ENCODE assay signal across 1 cellular context in the genomic region with DNA sequence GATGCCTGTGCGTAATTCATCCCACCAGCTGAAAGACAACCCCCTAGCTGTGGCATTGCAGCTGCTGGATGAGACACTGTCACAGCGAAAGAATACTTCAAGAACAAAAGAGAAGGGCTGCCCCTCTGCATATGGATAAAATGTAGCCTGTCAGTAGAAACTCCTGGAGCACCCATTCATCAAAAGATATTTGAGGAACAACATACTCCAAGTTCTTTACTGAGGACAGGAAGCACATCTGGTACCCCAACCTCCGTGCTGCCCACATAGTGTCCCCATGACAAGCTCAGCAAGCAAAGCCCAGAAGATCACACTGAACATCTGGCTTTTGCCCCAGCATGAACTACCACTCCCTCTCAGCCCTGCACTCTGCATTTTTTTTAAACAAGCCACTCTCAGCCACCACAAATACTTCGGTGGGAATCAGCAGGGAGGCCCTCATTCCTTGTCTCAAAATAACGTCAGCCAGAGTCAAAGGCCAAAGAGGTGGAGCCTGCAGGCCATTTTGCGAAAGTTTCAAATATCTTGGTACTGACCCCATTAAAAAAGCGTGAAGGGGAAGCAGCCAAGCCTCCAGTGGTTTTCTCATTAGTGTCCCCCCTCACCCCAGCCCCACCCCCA.
TF ChIP-seq lines count a peak whose summit lies in the region.

No MANE protein-coding gene starts in this region.

TF ChIP-seq in HepG2, 621 proteins besides CTCF, POLR2A, EP300 and RAD21 (continued from another document):
- TF ChIP-seq, protein P1, sequence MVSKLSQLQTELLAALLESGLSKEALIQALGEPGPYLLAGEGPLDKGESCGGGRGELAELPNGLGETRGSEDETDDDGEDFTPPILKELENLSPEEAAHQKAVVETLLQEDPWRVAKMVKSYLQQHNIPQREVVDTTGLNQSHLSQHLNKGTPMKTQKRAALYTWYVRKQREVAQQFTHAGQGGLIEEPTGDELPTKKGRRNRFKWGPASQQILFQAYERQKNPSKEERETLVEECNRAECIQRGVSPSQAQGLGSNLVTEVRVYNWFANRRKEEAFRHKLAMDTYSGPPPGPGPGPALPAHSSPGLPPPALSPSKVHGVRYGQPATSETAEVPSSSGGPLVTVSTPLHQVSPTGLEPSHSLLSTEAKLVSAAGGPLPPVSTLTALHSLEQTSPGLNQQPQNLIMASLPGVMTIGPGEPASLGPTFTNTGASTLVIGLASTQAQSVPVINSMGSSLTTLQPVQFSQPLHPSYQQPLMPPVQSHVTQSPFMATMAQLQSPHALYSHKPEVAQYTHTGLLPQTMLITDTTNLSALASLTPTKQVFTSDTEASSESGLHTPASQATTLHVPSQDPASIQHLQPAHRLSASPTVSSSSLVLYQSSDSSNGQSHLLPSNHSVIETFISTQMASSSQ (IDR thresholded peaks at IDR 0.05; ENCODE audit: low read depth): no peak
- TF ChIP-seq, protein P1 (CRISPR knock-in tag; IDR thresholded peaks at IDR 0.05; ENCODE audit: borderline replicate concordance): 0 out of 2 replicates have a peak, but pooled peaks have one; percentile 23
- TF ChIP-seq ZNF703 (CRISPR knock-in tag; IDR thresholded peaks at IDR 0.05; ENCODE audit: borderline replicate concordance) (no peak), YY1 (IDR thresholded peaks at IDR 0.05; ENCODE audit: insufficient read depth, insufficient replicate concordance, low read depth, low read length) (peak; percentile 38), DNMT3B (CRISPR knock-in tag; conservative IDR thresholded peaks at IDR 0.05) (no peak), TAF15 (IDR thresholded peaks at IDR 0.05; ENCODE audit: low read depth, low read length, poor library complexity, severe bottlenecking) (no peak), RAD51 (IDR thresholded peaks at IDR 0.05; ENCODE audit: borderline replicate concordance) (no peak), MIER3 (CRISPR knock-in tag; IDR thresholded peaks at IDR 0.05; ENCODE audit: borderline replicate concordance) (no peak), ZNF607 (CRISPR knock-in tag; IDR thresholded peaks at IDR 0.05; ENCODE audit: borderline replicate concordance) (no peak), ZSCAN20 (CRISPR knock-in tag; IDR thresholded peaks at IDR 0.05; ENCODE audit: borderline replicate concordance) (no peak), TAF1 (CRISPR knock-in tag; IDR thresholded peaks at IDR 0.05) (peak; percentile 39; the same call in 1 of the 2 replicates), CREB1 (IDR thresholded peaks at IDR 0.05) (no peak), CREB1 (CRISPR knock-in tag; IDR thresholded peaks at IDR 0.05) (peak; percentile 66; the same call in 1 of the 2 replicates), SOX5 (CRISPR knock-in tag; IDR thresholded peaks at IDR 0.05; ENCODE audit: borderline replicate concordance) (no peak), ZFP36L2 (CRISPR knock-in tag; IDR thresholded peaks at IDR 0.05) (no peak), NFE2L2 (IDR thresholded peaks at IDR 0.05; ENCODE audit: low read length) (no peak), RBFOX2 (IDR thresholded peaks at IDR 0.05; ENCODE audit: low read depth, low read length) (peak; percentile 41; the same call in 1 of the 2 replicates), HDAC1 (CRISPR knock-in tag; IDR thresholded peaks at IDR 0.05) (no peak), ERF (CRISPR knock-in tag; IDR thresholded peaks at IDR 0.05) (no peak), CC2D1A (CRISPR knock-in tag; IDR thresholded peaks at IDR 0.05) (no peak), TGIF2 (CRISPR knock-in tag; IDR thresholded peaks at IDR 0.05) (no peak), SIX4 (CRISPR knock-in tag; IDR thresholded peaks at IDR 0.05) (no peak), NR2F2 (IDR thresholded peaks at IDR 0.05; ENCODE audit: borderline replicate concordance, low read depth) (peak; percentile 49; the same call in 1 of the 2 replicates), HNF4A (CRISPR knock-in tag; IDR thresholded peaks at IDR 0.05) (peak; percentile 34; the same call in 1 of the 2 replicates), ZSCAN29 (CRISPR knock-in tag; conservative IDR thresholded peaks at IDR 0.05) (no peak), YEATS2 (CRISPR knock-in tag; IDR thresholded peaks at IDR 0.05; ENCODE audit: borderline replicate concordance) (no peak), ZNF24 (IDR thresholded peaks at IDR 0.05) (no peak), HNRNPL (IDR thresholded peaks at IDR 0.05; ENCODE audit: low read depth, low read length) (no peak), KLF12 (CRISPR knock-in tag; IDR thresholded peaks at IDR 0.05; ENCODE audit: borderline replicate concordance) (no peak), EEA1 (CRISPR knock-in tag; IDR thresholded peaks at IDR 0.05; ENCODE audit: borderline replicate concordance) (0 out of 2 replicates have a peak, but pooled peaks have one; percentile 40), MED13 (CRISPR knock-in tag; IDR thresholded peaks at IDR 0.05) (no peak), ZNF530 (CRISPR knock-in tag; IDR thresholded peaks at IDR 0.05; ENCODE audit: low read depth) (no peak), ZNF12 (CRISPR knock-in tag; IDR thresholded peaks at IDR 0.05) (no peak)
- TF ChIP-seq, protein P2, sequence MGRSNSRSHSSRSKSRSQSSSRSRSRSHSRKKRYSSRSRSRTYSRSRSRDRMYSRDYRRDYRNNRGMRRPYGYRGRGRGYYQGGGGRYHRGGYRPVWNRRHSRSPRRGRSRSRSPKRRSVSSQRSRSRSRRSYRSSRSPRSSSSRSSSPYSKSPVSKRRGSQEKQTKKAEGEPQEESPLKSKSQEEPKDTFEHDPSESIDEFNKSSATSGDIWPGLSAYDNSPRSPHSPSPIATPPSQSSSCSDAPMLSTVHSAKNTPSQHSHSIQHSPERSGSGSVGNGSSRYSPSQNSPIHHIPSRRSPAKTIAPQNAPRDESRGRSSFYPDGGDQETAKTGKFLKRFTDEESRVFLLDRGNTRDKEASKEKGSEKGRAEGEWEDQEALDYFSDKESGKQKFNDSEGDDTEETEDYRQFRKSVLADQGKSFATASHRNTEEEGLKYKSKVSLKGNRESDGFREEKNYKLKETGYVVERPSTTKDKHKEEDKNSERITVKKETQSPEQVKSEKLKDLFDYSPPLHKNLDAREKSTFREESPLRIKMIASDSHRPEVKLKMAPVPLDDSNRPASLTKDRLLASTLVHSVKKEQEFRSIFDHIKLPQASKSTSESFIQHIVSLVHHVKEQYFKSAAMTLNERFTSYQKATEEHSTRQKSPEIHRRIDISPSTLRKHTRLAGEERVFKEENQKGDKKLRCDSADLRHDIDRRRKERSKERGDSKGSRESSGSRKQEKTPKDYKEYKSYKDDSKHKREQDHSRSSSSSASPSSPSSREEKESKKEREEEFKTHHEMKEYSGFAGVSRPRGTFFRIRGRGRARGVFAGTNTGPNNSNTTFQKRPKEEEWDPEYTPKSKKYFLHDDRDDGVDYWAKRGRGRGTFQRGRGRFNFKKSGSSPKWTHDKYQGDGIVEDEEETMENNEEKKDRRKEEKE (IDR thresholded peaks at IDR 0.05): no peak
- TF ChIP-seq, protein P3, sequence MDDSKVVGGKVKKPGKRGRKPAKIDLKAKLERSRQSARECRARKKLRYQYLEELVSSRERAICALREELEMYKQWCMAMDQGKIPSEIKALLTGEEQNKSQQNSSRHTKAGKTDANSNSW (CRISPR knock-in tag; IDR thresholded peaks at IDR 0.05; ENCODE audit: borderline replicate concordance): no peak
- TF ChIP-seq, protein P4, sequence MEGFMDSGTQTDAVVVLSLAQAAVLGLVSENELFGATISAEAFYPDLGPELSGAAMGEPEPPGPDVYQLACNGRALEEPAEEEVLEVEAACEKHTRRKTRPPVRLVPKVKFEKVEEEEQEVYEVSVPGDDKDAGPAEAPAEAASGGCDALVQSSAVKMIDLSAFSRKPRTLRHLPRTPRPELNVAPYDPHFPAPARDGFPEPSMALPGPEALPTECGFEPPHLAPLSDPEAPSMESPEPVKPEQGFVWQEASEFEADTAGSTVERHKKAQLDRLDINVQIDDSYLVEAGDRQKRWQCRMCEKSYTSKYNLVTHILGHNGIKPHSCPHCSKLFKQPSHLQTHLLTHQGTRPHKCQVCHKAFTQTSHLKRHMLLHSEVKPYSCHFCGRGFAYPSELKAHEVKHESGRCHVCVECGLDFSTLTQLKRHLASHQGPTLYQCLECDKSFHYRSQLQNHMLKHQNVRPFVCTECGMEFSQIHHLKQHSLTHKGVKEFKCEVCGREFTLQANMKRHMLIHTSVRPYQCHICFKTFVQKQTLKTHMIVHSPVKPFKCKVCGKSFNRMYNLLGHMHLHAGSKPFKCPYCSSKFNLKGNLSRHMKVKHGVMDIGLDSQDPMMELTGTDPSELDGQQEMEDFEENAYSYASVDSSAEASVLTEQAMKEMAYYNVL (CRISPR knock-in tag; IDR thresholded peaks at IDR 0.05; ENCODE audit: borderline replicate concordance): no peak
- TF ChIP-seq, protein P5, sequence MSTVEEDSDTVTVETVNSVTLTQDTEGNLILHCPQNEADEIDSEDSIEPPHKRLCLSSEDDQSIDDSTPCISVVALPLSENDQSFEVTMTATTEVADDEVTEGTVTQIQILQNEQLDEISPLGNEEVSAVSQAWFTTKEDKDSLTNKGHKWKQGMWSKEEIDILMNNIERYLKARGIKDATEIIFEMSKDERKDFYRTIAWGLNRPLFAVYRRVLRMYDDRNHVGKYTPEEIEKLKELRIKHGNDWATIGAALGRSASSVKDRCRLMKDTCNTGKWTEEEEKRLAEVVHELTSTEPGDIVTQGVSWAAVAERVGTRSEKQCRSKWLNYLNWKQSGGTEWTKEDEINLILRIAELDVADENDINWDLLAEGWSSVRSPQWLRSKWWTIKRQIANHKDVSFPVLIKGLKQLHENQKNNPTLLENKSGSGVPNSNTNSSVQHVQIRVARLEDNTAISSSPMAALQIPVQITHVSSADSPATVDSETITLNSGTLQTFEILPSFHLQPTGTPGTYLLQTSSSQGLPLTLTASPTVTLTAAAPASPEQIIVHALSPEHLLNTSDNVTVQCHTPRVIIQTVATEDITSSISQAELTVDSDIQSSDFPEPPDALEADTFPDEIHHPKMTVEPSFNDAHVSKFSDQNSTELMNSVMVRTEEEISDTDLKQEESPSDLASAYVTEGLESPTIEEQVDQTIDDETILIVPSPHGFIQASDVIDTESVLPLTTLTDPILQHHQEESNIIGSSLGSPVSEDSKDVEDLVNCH (CRISPR knock-in tag; IDR thresholded peaks at IDR 0.05): no peak
- TF ChIP-seq, protein P6, sequence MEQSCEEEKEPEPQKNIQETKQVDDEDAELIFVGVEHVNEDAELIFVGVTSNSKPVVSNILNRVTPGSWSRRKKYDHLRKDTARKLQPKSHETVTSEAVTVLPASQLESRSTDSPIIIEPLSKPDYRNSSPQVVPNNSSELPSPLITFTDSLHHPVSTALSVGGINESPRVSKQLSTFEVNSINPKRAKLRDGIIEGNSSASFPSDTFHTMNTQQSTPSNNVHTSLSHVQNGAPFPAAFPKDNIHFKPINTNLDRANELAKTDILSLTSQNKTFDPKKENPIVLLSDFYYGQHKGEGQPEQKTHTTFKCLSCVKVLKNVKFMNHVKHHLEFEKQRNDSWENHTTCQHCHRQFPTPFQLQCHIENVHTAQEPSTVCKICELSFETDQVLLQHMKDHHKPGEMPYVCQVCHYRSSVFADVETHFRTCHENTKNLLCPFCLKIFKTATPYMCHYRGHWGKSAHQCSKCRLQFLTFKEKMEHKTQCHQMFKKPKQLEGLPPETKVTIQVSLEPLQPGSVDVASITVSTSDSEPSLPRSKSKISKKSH (CRISPR knock-in tag; IDR thresholded peaks at IDR 0.05; ENCODE audit: borderline replicate concordance): no peak
- TF ChIP-seq, protein P7, sequence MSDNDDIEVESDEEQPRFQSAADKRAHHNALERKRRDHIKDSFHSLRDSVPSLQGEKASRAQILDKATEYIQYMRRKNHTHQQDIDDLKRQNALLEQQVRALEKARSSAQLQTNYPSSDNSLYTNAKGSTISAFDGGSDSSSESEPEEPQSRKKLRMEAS (IDR thresholded peaks at IDR 0.05): peak; percentile 61
- TF ChIP-seq, protein P8, sequence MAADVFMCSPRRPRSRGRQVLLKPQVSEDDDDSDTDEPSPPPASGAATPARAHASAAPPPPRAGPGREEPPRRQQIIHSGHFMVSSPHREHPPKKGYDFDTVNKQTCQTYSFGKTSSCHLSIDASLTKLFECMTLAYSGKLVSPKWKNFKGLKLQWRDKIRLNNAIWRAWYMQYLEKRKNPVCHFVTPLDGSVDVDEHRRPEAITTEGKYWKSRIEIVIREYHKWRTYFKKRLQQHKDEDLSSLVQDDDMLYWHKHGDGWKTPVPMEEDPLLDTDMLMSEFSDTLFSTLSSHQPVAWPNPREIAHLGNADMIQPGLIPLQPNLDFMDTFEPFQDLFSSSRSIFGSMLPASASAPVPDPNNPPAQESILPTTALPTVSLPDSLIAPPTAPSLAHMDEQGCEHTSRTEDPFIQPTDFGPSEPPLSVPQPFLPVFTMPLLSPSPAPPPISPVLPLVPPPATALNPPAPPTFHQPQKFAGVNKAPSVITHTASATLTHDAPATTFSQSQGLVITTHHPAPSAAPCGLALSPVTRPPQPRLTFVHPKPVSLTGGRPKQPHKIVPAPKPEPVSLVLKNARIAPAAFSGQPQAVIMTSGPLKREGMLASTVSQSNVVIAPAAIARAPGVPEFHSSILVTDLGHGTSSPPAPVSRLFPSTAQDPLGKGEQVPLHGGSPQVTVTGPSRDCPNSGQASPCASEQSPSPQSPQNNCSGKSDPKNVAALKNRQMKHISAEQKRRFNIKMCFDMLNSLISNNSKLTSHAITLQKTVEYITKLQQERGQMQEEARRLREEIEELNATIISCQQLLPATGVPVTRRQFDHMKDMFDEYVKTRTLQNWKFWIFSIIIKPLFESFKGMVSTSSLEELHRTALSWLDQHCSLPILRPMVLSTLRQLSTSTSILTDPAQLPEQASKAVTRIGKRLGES (CRISPR knock-in tag; IDR thresholded peaks at IDR 0.05; ENCODE audit: borderline replicate concordance): no peak
- TF ChIP-seq, protein P9, sequence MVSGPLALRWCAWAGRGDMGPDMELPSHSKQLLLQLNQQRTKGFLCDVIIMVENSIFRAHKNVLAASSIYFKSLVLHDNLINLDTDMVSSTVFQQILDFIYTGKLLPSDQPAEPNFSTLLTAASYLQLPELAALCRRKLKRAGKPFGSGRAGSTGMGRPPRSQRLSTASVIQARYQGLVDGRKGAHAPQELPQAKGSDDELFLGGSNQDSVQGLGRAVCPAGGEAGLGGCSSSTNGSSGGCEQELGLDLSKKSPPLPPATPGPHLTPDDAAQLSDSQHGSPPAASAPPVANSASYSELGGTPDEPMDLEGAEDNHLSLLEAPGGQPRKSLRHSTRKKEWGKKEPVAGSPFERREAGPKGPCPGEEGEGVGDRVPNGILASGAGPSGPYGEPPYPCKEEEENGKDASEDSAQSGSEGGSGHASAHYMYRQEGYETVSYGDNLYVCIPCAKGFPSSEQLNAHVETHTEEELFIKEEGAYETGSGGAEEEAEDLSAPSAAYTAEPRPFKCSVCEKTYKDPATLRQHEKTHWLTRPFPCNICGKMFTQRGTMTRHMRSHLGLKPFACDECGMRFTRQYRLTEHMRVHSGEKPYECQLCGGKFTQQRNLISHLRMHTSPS (CRISPR knock-in tag; IDR thresholded peaks at IDR 0.05; ENCODE audit: low read depth): no peak
